ENCODE assay signal across 29 cellular contexts in genomic region chr5:162842725-162843124, GRCh38.
"Had no signal": no experiment of that assay in that cellular context is flagged by ENCODE, and none has a peak within 500 bp of the region (broad histone marks: within the 10 kb centered on the region; RNA-seq: fewer than 3 reads in every experiment).

No MANE protein-coding gene starts in this region.

- H3K27ac ChIP-seq: esophagus muscularis mucosa, pancreas, prostate gland, skin epidermis, testis, transverse colon had no signal

- ATAC-seq: left ventricle myocardium superior; pancreas; sciatic nerve; stimulated activated naive CD8-positive, alpha-beta T cell treated with anti-CD3 and anti-CD28 coated beads, Interleukin-15, Interleukin-2, amounts not matched to agents 100 U/mL and 50 U/mL, for 24 hours; T-helper 17 cell; WTC11 had no signal

- H3K4me3 ChIP-seq: esophagus muscularis mucosa, pancreas, prostate gland, skin epidermis, testis, transverse colon had no signal

- H3K9me3 ChIP-seq: pancreas, prostate gland, testis, transverse colon had no signal

- FAIRE-seq: colon, pancreas had no signal

- H3K4me1 ChIP-seq: esophagus muscularis mucosa, pancreas, prostate gland, testis, transverse colon had no signal

- DNase-seq: activated CD4-positive, alpha-beta memory T cell treated with anti-CD3 and anti-CD28 coated beads, Interleukin-2, amount 10 ng/mL, durations not matched to agents 7 days and 5 days; activated CD4-positive, alpha-beta T cell treated with anti-CD3 and anti-CD28 coated beads for 1 hour; activated CD4-positive, alpha-beta T cell treated with anti-CD3 and anti-CD28 coated beads, Interleukin-2, amount 10 ng/mL, durations not matched to agents 7 days and 5 days; activated naive CD4-positive, alpha-beta T cell treated with Interleukin-2 at 50 U/mL for 16 hours; activated T-cell treated with anti-CD3 and anti-CD28 coated beads, Interleukin-2, amount 50 U/mL, for 48 hours; anterior cingulate cortex; dermis blood vessel endothelial cell; effector CD4-positive, alpha-beta T cell; foreskin melanocyte; islet precursor cell; left ventricle myocardium superior; mammary epithelial cell; naive B cell; nucleus accumbens; pancreas; retina; stimulated activated CD4-positive, alpha-beta T cell treated with anti-CD3 and anti-CD28 coated beads, Interleukin-12 subunit alpha, Interleukin-12 subunit beta, amount 100 ng/mL, for 4 hours; stimulated activated CD4-positive, alpha-beta T cell treated with anti-CD3 and anti-CD28 coated beads, Interleukin-4, amount 100 ng/mL, for 1 hour; stimulated activated naive CD8-positive, alpha-beta T cell treated with anti-CD3 and anti-CD28 coated beads, Interleukin-15, Interleukin-2, amounts not matched to agents 100 U/mL and 50 U/mL, for 24 hours; T-helper 17 cell; T1000; testis; transverse colon had no signal

- H3K27me3 ChIP-seq: esophagus muscularis mucosa, pancreas, testis, transverse colon had no signal

- H3K36me3 ChIP-seq: esophagus muscularis mucosa, pancreas, prostate gland, transverse colon had no signal
